Comparison of ENCODE assay signal across 1 cellular context in genomic region chr2:39839261-39839848, GRCh38.
TF ChIP-seq lines count a peak whose summit lies in the region.

No MANE protein-coding gene starts in this region.

TF ChIP-seq in HepG2, 621 proteins besides CTCF, POLR2A, EP300 and RAD21 (continued from another document):
- no peak for TF ChIP-seq THAP7 (CRISPR knock-in tag; IDR thresholded peaks at IDR 0.05)
- TF ChIP-seq ZNF564 (CRISPR knock-in tag; IDR thresholded peaks at IDR 0.05): no peak
- TF ChIP-seq ZSCAN12 (CRISPR knock-in tag; IDR thresholded peaks at IDR 0.05): no peak
- TF ChIP-seq ATF7 (IDR thresholded peaks at IDR 0.05): no peak
- no peak for TF ChIP-seq ATF7 (CRISPR knock-in tag; IDR thresholded peaks at IDR 0.05)
- TF ChIP-seq FOXK2 (IDR thresholded peaks at IDR 0.05): no peak
- no peak for TF ChIP-seq ATF1 (CRISPR knock-in tag; IDR thresholded peaks at IDR 0.05)
- TF ChIP-seq TEAD3 (CRISPR knock-in tag; optimal IDR thresholded peaks at IDR 0.05; ENCODE audit: borderline replicate concordance): no peak
- TF ChIP-seq FOXA1 (IDR thresholded peaks at IDR 0.05): no peak
- TF ChIP-seq FOXA1 (CRISPR knock-in tag; IDR thresholded peaks at IDR 0.05): no peak
